Comparison of ENCODE assay signal across 26 cellular contexts in genomic region chr3:12472000-12472399, GRCh38. TPM values are rescaled to one million over a fixed set of nuclear protein-coding genes. Genes with fewer than 3 reads are reported as not detected.
DNase-seq lines count a peak whose midpoint lies in the region; ATAC-seq, FAIRE-seq and TF ChIP-seq lines count a peak whose summit lies in the region.
"Had no signal": no experiment of that assay in that cellular context is flagged by ENCODE, and none has a peak within 500 bp of the region (broad histone marks: within the 10 kb centered on the region; RNA-seq: fewer than 3 reads in every experiment).

No MANE protein-coding gene starts in this region.

- H3K4me3 ChIP-seq in Panc1 (ENCODE audit: low read depth in 2 of 2, low read length in 2 of 2) (no peak overlapping the region), K562 (no peak overlapping the region)
- H3K4me3 ChIP-seq: GM12878, GM23248 had no signal

- peaks cover 0 to 24% of the 10 kb centered on the region in 2 donors for H3K4me1 Mint-ChIP-seq in natural killer cell treated with Interleukin-12 subunit alpha and Interleukin-12 subunit beta and Interleukin-15 and Interleukin-18, amount 100 ng/mL, for 72 hours (ENCODE audit: low read depth in 2 of 2)
- H3K4me1 Mint-ChIP-seq in natural killer cell, result no peaks in the 10 kb centered on the region

- peaks cover 11% of the 10 kb centered on the region for H3K4me1 ChIP-seq in Panc1 (ENCODE audit: control insufficient read depth, insufficient read depth, low read length)
- H3K4me1 ChIP-seq in K562 (replicated peaks in 1 of 2; ENCODE audit: control insufficient read depth in 2 of 2, insufficient read depth in 2 of 2, low read length in 2 of 2), result no peaks in the 10 kb centered on the region

- no peak for FAIRE-seq in K562 (lab: Jason Lieb, UNC)
- FAIRE-seq: A204.1, GM12878 had no signal

- TF ChIP-seq EP300 in K562 (IDR thresholded peaks at IDR 0.05; ENCODE audit: low read length), result no peak

- no peaks in the 10 kb centered on the region for H3K79me2 ChIP-seq in K562 (ENCODE audit: control insufficient read depth, insufficient read depth, low read length)

- in situ Hi-C loops in Panc1 (cut with HindIII; ENCODE audit: low pct_unique_long_range_greater_than_20kb, low sequenced_read_pairs) (no loop called here), K562 (cut with MboI) (no loop called here)

- H3K9me1 ChIP-seq in K562 (ENCODE audit: control insufficient read depth, insufficient read depth, low read length), result no peaks in the 10 kb centered on the region

- no peaks in the 10 kb centered on the region for H3K36me3 Mint-ChIP-seq in natural killer cell treated with Interleukin-12 subunit alpha and Interleukin-12 subunit beta and Interleukin-15 and Interleukin-18, amount 100 ng/mL, for 72 hours
- H3K36me3 Mint-ChIP-seq in natural killer cell, result no peaks in the 10 kb centered on the region
- H3K36me3 Mint-ChIP-seq: CD4-positive, alpha-beta memory T cell had no signal

- H3K27ac ChIP-seq in Panc1 (ENCODE audit: low read length) (peak overlapping the region; percentile 84), K562 (ENCODE audit: extremely low read depth, low read depth, low read length) (no peak overlapping the region)
- H3K27ac ChIP-seq: GM23248 had no signal

- TF ChIP-seq POLR2A in K562 (conservative IDR thresholded peaks at IDR 0.05), result no peak

- POLR2A ChIA-PET in Panc1 (lab: Charles Lee) (interaction anchor here (0.6 to 0.9 kb wide), 2 partner anchors 27 to 40 kb away, joined by 3 read pairs; no protein-coding TSS in a partner anchor), K562 (lab: Yijun Ruan, JAX) (no interaction called here)

- H3K9me3 ChIP-seq in Panc1 (ENCODE audit: control insufficient read depth, insufficient read depth, low read depth, low read length), result no peaks in the 10 kb centered on the region
- H3K9me3 ChIP-seq in K562 (replicated peaks; ENCODE audit: control insufficient read depth, insufficient read depth, low read depth, low read length), result no peaks in the 10 kb centered on the region

- H3K36me3 ChIP-seq in Panc1 (ENCODE audit: control insufficient read depth, insufficient read depth, low read length), result no peaks in the 10 kb centered on the region
- no peaks in the 10 kb centered on the region for H3K36me3 ChIP-seq in K562 (ENCODE audit: control insufficient read depth, insufficient read depth, low read length)

- intact Hi-C loops in natural killer cell (cut with micrococcal nuclease), result no loop called here
- intact Hi-C loops in Panc1 (cut with micrococcal nuclease; ENCODE audit: unreplicated experiment), result loop anchor here (10.0 kb wide), 2 partner anchors 67 to 177 kb away; no protein-coding TSS in a partner anchor
- intact Hi-C loops in K562 (cut with micrococcal nuclease), result no loop called here
- intact Hi-C loops in left cardiac atrium (cut with DNase I), result loop anchor here in 1 of 2 donors (10.0 kb wide), 1 partner anchor 187 kb away; the partner anchor contains the start of gene PPARG

- TF ChIP-seq RAD21 in K562 (CRISPR knock-in tag; conservative IDR thresholded peaks at IDR 0.05 in 1 of 2, IDR thresholded peaks at IDR 0.05 in 1 of 2), result no peak

- BruUV-seq in Panc1 (replicated peaks; lab: Mats Ljungman, UMichigan) (no TSS peak), K562 (replicated peaks; lab: Mats Ljungman, UMichigan) (no TSS peak)

- no peaks in the 10 kb centered on the region for H3K9me3 Mint-ChIP-seq in natural killer cell treated with Interleukin-12 subunit alpha and Interleukin-12 subunit beta and Interleukin-15 and Interleukin-18, amount 100 ng/mL, for 72 hours
- no peaks in the 10 kb centered on the region for H3K9me3 Mint-ChIP-seq in natural killer cell
- H3K9me3 Mint-ChIP-seq: CD4-positive, alpha-beta memory T cell had no signal

- H3K27me3 ChIP-seq in Panc1 (ENCODE audit: control insufficient read depth, insufficient read depth, low read length) (no peaks in the 10 kb centered on the region), K562 (ENCODE audit: control insufficient read depth in 2 of 2, insufficient read depth in 2 of 2, low read length in 2 of 2) (peaks cover 56 to 70% of the 10 kb centered on the region in 2 experiments)

- 5% methylated on average over 8 of the region's 8 CpGs for WGBS in K562 (ENCODE audit: insufficient coverage, low coverage, missing lambda C conversion rate)

- peak overlapping the region in 1 of 2 donors; percentile 81 for H3K27ac Mint-ChIP-seq in natural killer cell treated with Interleukin-12 subunit alpha and Interleukin-12 subunit beta and Interleukin-15 and Interleukin-18, amount 100 ng/mL, for 72 hours
- no peak overlapping the region for H3K27ac Mint-ChIP-seq in natural killer cell
- H3K27ac Mint-ChIP-seq: H9 had no signal

- no peak for ATAC-seq in natural killer cell treated with Interleukin-12 subunit alpha and Interleukin-12 subunit beta and Interleukin-15 and Interleukin-18, amount 100 ng/mL, for 72 hours
- ATAC-seq in natural killer cell (no peak), Panc1 (no peak), K562 (no peak), left cardiac atrium (no peak), HG03378 (IDR thresholded peaks at IDR 0.05; ENCODE audit: unreplicated experiment) (no peak)

- H3K4me3 Mint-ChIP-seq in natural killer cell treated with Interleukin-12 subunit alpha and Interleukin-12 subunit beta and Interleukin-15 and Interleukin-18, amount 100 ng/mL, for 72 hours, result peak overlapping the region; percentile 51
- no peak overlapping the region for H3K4me3 Mint-ChIP-seq in natural killer cell
- H3K4me3 Mint-ChIP-seq: H9 had no signal

- TF ChIP-seq CTCF in natural killer cell (IDR thresholded peaks at IDR 0.05), result no peak
- no peak for TF ChIP-seq CTCF in Panc1 (IDR thresholded peaks at IDR 0.05)
- no peak for TF ChIP-seq CTCF in K562 (IDR thresholded peaks at IDR 0.05 in 2 of 3, conservative IDR thresholded peaks at IDR 0.05 in 1 of 3; ENCODE audit: insufficient read depth in 2 of 3, low read depth in 1 of 3, low read length in 3 of 3)

- no peak overlapping the region for H2AFZ ChIP-seq in K562 (ENCODE audit: low read depth, low read length)
- H2AFZ ChIP-seq: GM23248 had no signal

- CTCF ChIA-PET in Panc1 (lab: Charles Lee) (no interaction called here), K562 (lab: Yijun Ruan, JAX; ENCODE audit: low intra/inter-chr PET ratio) (no interaction called here)

- no peak for DNase-seq in natural killer cell treated with Interleukin-12 subunit alpha and Interleukin-12 subunit beta and Interleukin-15 and Interleukin-18, amount 100 ng/mL, for 72 hours (ENCODE audit: low spot score)
- no peak for DNase-seq in natural killer cell
- no peak for DNase-seq in Panc1 (ENCODE audit: low read depth, low spot score)
- no peak for DNase-seq in K562 (ENCODE audit: extremely low read depth in 1 of 4, low spot score in 3 of 4)
- no peak for DNase-seq in epidermal melanocyte (ENCODE audit: insufficient read length, low spot score)
- no peak for DNase-seq in NCI-H1048 (lab: John Stamatoyannopoulos, UW)
- no peak for DNase-seq in left cardiac atrium
- DNase-seq: C1 segment of cervical spinal cord; COR-L47; EL; GDM1; GM23248; H9; Kasumi-1; NCI-H1105; NCI-H1930; NCI-H2107; NCI-H446; NCI-H524 treated with DMSO at 0.1 percent for 48 hours; NCI-H82; NK-92 treated with Interleukin-12 subunit alpha and Interleukin-12 subunit beta, amount 100 ng/mL, for 24 hours; SHP77 treated with DMSO at 0.1 percent for 48 hours had no signal

- no peaks in the 10 kb centered on the region for H4K20me1 ChIP-seq in K562 (replicated peaks; ENCODE audit: control insufficient read depth, insufficient read depth, low read length)

- H3K4me2 ChIP-seq in K562 (ENCODE audit: insufficient read depth, low read length), result no peak overlapping the region

- H3K9ac ChIP-seq in K562 (ENCODE audit: insufficient read depth in 1 of 2, low read depth in 2 of 2, low read length in 2 of 2), result 0 out of 4 replicates have a peak overlapping the region, but pooled peaks of 1 of the 2 experiments have one; percentile 8
- H3K9ac ChIP-seq: GM23248 had no signal

- H3K27me3 Mint-ChIP-seq in natural killer cell treated with Interleukin-12 subunit alpha and Interleukin-12 subunit beta and Interleukin-15 and Interleukin-18, amount 100 ng/mL, for 72 hours, result peaks cover 0 to 6% of the 10 kb centered on the region in 2 donors
- peaks cover 0 to 3% of the 10 kb centered on the region in 2 donors for H3K27me3 Mint-ChIP-seq in natural killer cell (ENCODE audit: low read depth in 2 of 2)

TF ChIP-seq in K562, 482 proteins besides CTCF, POLR2A, EP300 and RAD21:
- TF ChIP-seq RBM25 (IDR thresholded peaks at IDR 0.05; ENCODE audit: low read depth, low read length, severe bottlenecking) (peak; percentile 42), HCFC1 (IDR thresholded peaks at IDR 0.05; ENCODE audit: low read depth, low read length) (no peak)

RNA-seq across cellular contexts. Expression of gene TSEN2, which starts 12.3 kb away (rescaled TPM):
- total RNA-seq in natural killer cell treated with Interleukin-12 subunit alpha and Interleukin-12 subunit beta and Interleukin-15 and Interleukin-18, amount 100 ng/mL, for 72 hours, result 10 to 100 TPM; 12.9 to 32.1 TPM
- total RNA-seq in natural killer cell (10 to 100 TPM in 1 of 3 donors, 1 to 10 TPM in 2; 4.1 to 11.4 (median 5.7) TPM), Panc1 (2021; ENCODE audit: unreplicated experiment) (22.0 TPM), K562 (2014; rRNA removed) (38.5 and 40.4 TPM in 2 replicates), K562 (2014; rRNA removed; fragmentation: Illumina TruSeq; extraction: Trizol) (52.8 and 55.9 TPM in 2 replicates), K562 (2015; rRNA removed; fragmentation: Illumina TruSeq; extraction: Trizol) (53.0 and 55.2 TPM in 2 replicates), K562 (2021) (39.9 TPM in 2 replicates), left cardiac atrium (10 to 100 TPM; 15.3 to 16.8 TPM)
- 14.9 TPM for polyA plus RNA-seq in Panc1 (2012; ENCODE audit: insufficient read length)
- total RNA-seq in K562 (2011; cell fraction: chromatin; rRNA removed; ENCODE audit: low replicate concordance), result 122 and 144 TPM in 2 replicates
- 63.7 and 68.7 TPM in 2 replicates for total RNA-seq in K562 (2011; cell fraction: nucleolus; rRNA removed)
- 97.8 and 189 TPM in 2 replicates for total RNA-seq in K562 (2011; cell fraction: nucleoplasm; rRNA removed)
- polyA plus RNA-seq in K562 (2011; rRNA removed) (39.4 and 43.7 TPM in 2 replicates), K562 (2014; fragmentation: Illumina TruSeq; extraction: Trizol) (48.2 and 55.6 TPM in 2 replicates), K562 (2014; fragmentation: Nextera tagmentation; extraction: Ambion mirVana) (10 to 100 TPM; 39.3 to 76.3 TPM), K562 (2014; rRNA removed) (46.6 and 50.8 TPM in 2 replicates)
- polyA plus RNA-seq in K562 (2011; cell fraction: cytosol; rRNA removed), result 15.6 and 18.3 TPM in 2 replicates
- 53.0 and 76.1 TPM in 2 replicates for polyA plus RNA-seq in K562 (2011; cell fraction: nucleus; rRNA removed)
- polyA plus RNA-seq in K562 (2012), result 29.0 and 36.0 TPM in 2 replicates
- polyA minus RNA-seq in K562 (2011; rRNA and poly(A)+ RNA removed), result 63.4 and 74.4 TPM in 2 replicates
- polyA minus RNA-seq in K562 (2011; cell fraction: cytosol; rRNA and poly(A)+ RNA removed), result 14.2 and 22.0 TPM in 2 replicates
- polyA minus RNA-seq in K562 (2011; cell fraction: nucleus; rRNA and poly(A)+ RNA removed), result 40.0 and 47.9 TPM in 2 replicates
